ENCODE assay signal across 11 cellular contexts in the genomic region with DNA sequence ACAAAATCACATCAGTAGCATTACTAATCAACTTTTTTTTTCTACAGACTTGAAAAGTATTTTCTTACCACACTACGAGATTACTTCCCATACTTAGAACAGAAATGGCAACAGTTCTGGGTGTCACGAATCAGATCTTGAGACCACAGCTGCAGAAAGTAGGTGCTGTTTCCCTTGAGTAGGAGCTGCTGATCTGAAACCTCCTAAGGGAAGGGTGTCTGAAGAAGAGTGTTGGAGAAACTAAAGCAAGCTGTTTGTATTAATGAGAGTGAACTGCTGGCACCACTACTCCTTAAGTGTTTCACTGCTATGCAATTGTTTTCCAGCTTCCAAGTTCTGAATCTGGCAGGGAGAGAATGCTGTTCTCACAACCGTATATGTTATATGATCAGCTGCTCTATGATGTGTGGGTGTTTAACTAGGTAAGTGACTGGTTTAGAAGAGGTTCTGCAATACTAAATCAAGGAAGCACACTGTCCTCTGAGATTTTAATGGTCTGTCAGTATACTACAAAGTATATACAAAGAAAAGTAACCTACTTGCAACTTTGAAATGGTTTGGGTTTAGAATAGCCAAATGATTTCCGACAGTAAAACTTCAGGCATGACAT. TPM values are rescaled to one million over a fixed set of nuclear protein-coding genes. Genes with fewer than 3 reads are reported as not detected.
DNase-seq lines count a peak whose midpoint lies in the region; ATAC-seq, FAIRE-seq and TF ChIP-seq lines count a peak whose summit lies in the region.
"Had no signal": no experiment of that assay in that cellular context is flagged by ENCODE, and none has a peak within 500 bp of the region (broad histone marks: within the 10 kb centered on the region; RNA-seq: fewer than 3 reads in every experiment).

No MANE protein-coding gene starts in this region.

- H2AFZ ChIP-seq in OCI-LY3 (ENCODE audit: low read depth, low read length): no peak overlapping the region

- H3K9ac ChIP-seq in OCI-LY3 (ENCODE audit: low read length): no peak overlapping the region

- peaks cover 12% of the 10 kb centered on the region for H3K36me3 Mint-ChIP-seq in activated CD8-positive, alpha-beta memory T cell treated with anti-CD3 and anti-CD28 coated beads, Interleukin-2, amount 10 ng/mL, durations not matched to agents 7 days and 5 days
- peaks cover 29% of the 10 kb centered on the region for H3K36me3 Mint-ChIP-seq in effector memory CD8-positive, alpha-beta T cell (ENCODE audit: insufficient read depth)

- H3K4me1 Mint-ChIP-seq in activated CD8-positive, alpha-beta memory T cell treated with anti-CD3 and anti-CD28 coated beads, Interleukin-2, amount 10 ng/mL, durations not matched to agents 7 days and 5 days: peaks cover 47% of the 10 kb centered on the region
- peaks cover 38 to 60% of the 10 kb centered on the region in 2 donors for H3K4me1 Mint-ChIP-seq in effector memory CD8-positive, alpha-beta T cell (ENCODE audit: low read depth in 2 of 2)
- peaks cover 48% of the 10 kb centered on the region for H3K4me1 Mint-ChIP-seq in stimulated activated naive CD8-positive, alpha-beta T cell treated with anti-CD3 and anti-CD28 coated beads, Interleukin-15, amount 100 ng/mL, for 72 hours

- H3K27ac ChIP-seq in OCI-LY3 (ENCODE audit: low read length): no peak overlapping the region
- H3K27ac ChIP-seq: right atrium auricular region had no signal

- no peaks in the 10 kb centered on the region for H3K9me3 ChIP-seq in OCI-LY3 (ENCODE audit: insufficient read depth, low read length)
- H3K9me3 ChIP-seq: right atrium auricular region, vagina had no signal

- no peak for TF ChIP-seq CTCF in OCI-LY3 (IDR thresholded peaks at IDR 0.05; ENCODE audit: low read depth, low read length)

- peaks cover 39% of the 10 kb centered on the region for H4K20me1 ChIP-seq in OCI-LY3 (ENCODE audit: insufficient read depth, low read length)

- H3K4me1 ChIP-seq in OCI-LY3 (ENCODE audit: low read length): peaks cover 26% of the 10 kb centered on the region

- no peaks in the 10 kb centered on the region for H3K27me3 ChIP-seq in OCI-LY3 (ENCODE audit: low read depth, low read length)
- H3K27me3 ChIP-seq: right atrium auricular region, vagina had no signal

- in situ Hi-C loops in ACHN (cut with HindIII; ENCODE audit: low pct_ligation_motif_present, low pct_unique_long_range_greater_than_20kb, low sequenced_read_pairs): no loop called here

- CTCF ChIA-PET in activated CD8-positive, alpha-beta memory T cell treated with anti-CD3 and anti-CD28 coated beads, Interleukin-2, amount 10 ng/mL, durations not matched to agents 7 days and 5 days (lab: Charles Lee): interaction anchor here (1.6 to 7.0 kb wide), 8 partner anchors 10 to 197 kb away, joined by 4 to 45 read pairs (median 16); no protein-coding TSS in a partner anchor

- no peak for ATAC-seq in activated CD8-positive, alpha-beta memory T cell treated with anti-CD3 and anti-CD28 coated beads, Interleukin-2, amount 10 ng/mL, durations not matched to agents 7 days and 5 days
- ATAC-seq in effector memory CD8-positive, alpha-beta T cell (replicated peaks): no peak
- ATAC-seq in stimulated activated naive CD8-positive, alpha-beta T cell treated with anti-CD3 and anti-CD28 coated beads, Interleukin-15, amount 100 ng/mL, for 72 hours: no peak

- H3K27me3 Mint-ChIP-seq in activated CD8-positive, alpha-beta memory T cell treated with anti-CD3 and anti-CD28 coated beads, Interleukin-2, amount 10 ng/mL, durations not matched to agents 7 days and 5 days: no peaks in the 10 kb centered on the region
- H3K27me3 Mint-ChIP-seq in effector memory CD8-positive, alpha-beta T cell: no peaks in the 10 kb centered on the region
- no peaks in the 10 kb centered on the region for H3K27me3 Mint-ChIP-seq in stimulated activated naive CD8-positive, alpha-beta T cell treated with anti-CD3 and anti-CD28 coated beads, Interleukin-15, amount 100 ng/mL, for 72 hours

- no peak overlapping the region for H3K4me3 ChIP-seq in OCI-LY3 (ENCODE audit: low read length)
- H3K4me3 ChIP-seq: right atrium auricular region, vagina had no signal

- H3K36me3 ChIP-seq in OCI-LY3 (replicated peaks; ENCODE audit: low read depth, low read length): no peaks in the 10 kb centered on the region
- H3K36me3 ChIP-seq: right atrium auricular region, vagina had no signal

- peak; percentile 49 for DNase-seq in activated CD8-positive, alpha-beta memory T cell treated with anti-CD3 and anti-CD28 coated beads, Interleukin-2, amount 10 ng/mL, durations not matched to agents 7 days and 5 days
- no peak for DNase-seq in activated CD8-positive, alpha-beta memory T cell treated with anti-CD3 and anti-CD28 coated beads for 24 hours
- no peak for DNase-seq in effector memory CD8-positive, alpha-beta T cell
- no peak for DNase-seq in stimulated activated naive CD8-positive, alpha-beta T cell treated with anti-CD3 and anti-CD28 coated beads, Interleukin-15, amount 100 ng/mL, for 72 hours
- DNase-seq in effector CD4-positive, alpha-beta T cell: no peak
- no peak for DNase-seq in ACHN
- DNase-seq in urothelium cell line (ENCODE audit: low spot score): no peak

- peaks cover 59% of the 10 kb centered on the region for H3K79me2 ChIP-seq in OCI-LY3 (ENCODE audit: low read length)

- H3K27ac Mint-ChIP-seq in activated CD8-positive, alpha-beta memory T cell treated with anti-CD3 and anti-CD28 coated beads, Interleukin-2, amount 10 ng/mL, durations not matched to agents 7 days and 5 days: peak overlapping the region; percentile 72
- H3K27ac Mint-ChIP-seq in effector memory CD8-positive, alpha-beta T cell: peak overlapping the region; percentile 69 to 88
- no peak overlapping the region for H3K27ac Mint-ChIP-seq in stimulated activated naive CD8-positive, alpha-beta T cell treated with anti-CD3 and anti-CD28 coated beads, Interleukin-15, amount 100 ng/mL, for 72 hours

- no peak for FAIRE-seq in urothelium cell line (lab: Jason Lieb, UNC)
- FAIRE-seq: frontal cortex had no signal

- H3K4me3 Mint-ChIP-seq in activated CD8-positive, alpha-beta memory T cell treated with anti-CD3 and anti-CD28 coated beads, Interleukin-2, amount 10 ng/mL, durations not matched to agents 7 days and 5 days: peak overlapping the region; percentile 98
- H3K4me3 Mint-ChIP-seq in effector memory CD8-positive, alpha-beta T cell: peak overlapping the region; percentile 86 to 89
- peak overlapping the region; percentile 79 to 91 for H3K4me3 Mint-ChIP-seq in stimulated activated naive CD8-positive, alpha-beta T cell treated with anti-CD3 and anti-CD28 coated beads, Interleukin-15, amount 100 ng/mL, for 72 hours

- H3K4me2 ChIP-seq in OCI-LY3 (ENCODE audit: low read length): peak overlapping the region; percentile 20

- no peaks in the 10 kb centered on the region for H3K9me3 Mint-ChIP-seq in activated CD8-positive, alpha-beta memory T cell treated with anti-CD3 and anti-CD28 coated beads, Interleukin-2, amount 10 ng/mL, durations not matched to agents 7 days and 5 days (ENCODE audit: low read depth)
- no peaks in the 10 kb centered on the region for H3K9me3 Mint-ChIP-seq in effector memory CD8-positive, alpha-beta T cell
- no peaks in the 10 kb centered on the region for H3K9me3 Mint-ChIP-seq in stimulated activated naive CD8-positive, alpha-beta T cell treated with anti-CD3 and anti-CD28 coated beads, Interleukin-15, amount 100 ng/mL, for 72 hours

RNA-seq across cellular contexts. Expression of gene ZNF652, which starts 3.3 kb away (rescaled TPM):
- total RNA-seq in activated CD8-positive, alpha-beta memory T cell treated with anti-CD3 and anti-CD28 coated beads, Interleukin-2, amount 10 ng/mL, durations not matched to agents 7 days and 5 days: 10 to 100 TPM; 32.2 to 34.4 TPM

RNA-seq across cellular contexts. Expression of gene PHB1, which starts 55.9 kb away (rescaled TPM):
- total RNA-seq in activated CD8-positive, alpha-beta memory T cell treated with anti-CD3 and anti-CD28 coated beads, Interleukin-2, amount 10 ng/mL, durations not matched to agents 7 days and 5 days: 100 to 1,000 TPM; 150 to 227 TPM

Comparison
In these comparisons a context has a peak if more than half of its experiments do, and no peak if none do; other contexts are left out.
1. H3K27ac Mint-ChIP-seq: peak in activated CD8-positive, alpha-beta memory T cell treated with anti-CD3 and anti-CD28 coated beads, Interleukin-2, amount 10 ng/mL, durations not matched to agents 7 days and 5 days (single experiment) and effector memory CD8-positive, alpha-beta T cell (2 of 2); none in stimulated activated naive CD8-positive, alpha-beta T cell treated with anti-CD3 and anti-CD28 coated beads, Interleukin-15, amount 100 ng/mL, for 72 hours (0 of 2).
2. Peak in every context shown above with its lines, with median percentiles within 50 percentile points of each other: H3K4me3 Mint-ChIP-seq.